9 cellular contexts compared by ENCODE assay signal in the genomic region with DNA sequence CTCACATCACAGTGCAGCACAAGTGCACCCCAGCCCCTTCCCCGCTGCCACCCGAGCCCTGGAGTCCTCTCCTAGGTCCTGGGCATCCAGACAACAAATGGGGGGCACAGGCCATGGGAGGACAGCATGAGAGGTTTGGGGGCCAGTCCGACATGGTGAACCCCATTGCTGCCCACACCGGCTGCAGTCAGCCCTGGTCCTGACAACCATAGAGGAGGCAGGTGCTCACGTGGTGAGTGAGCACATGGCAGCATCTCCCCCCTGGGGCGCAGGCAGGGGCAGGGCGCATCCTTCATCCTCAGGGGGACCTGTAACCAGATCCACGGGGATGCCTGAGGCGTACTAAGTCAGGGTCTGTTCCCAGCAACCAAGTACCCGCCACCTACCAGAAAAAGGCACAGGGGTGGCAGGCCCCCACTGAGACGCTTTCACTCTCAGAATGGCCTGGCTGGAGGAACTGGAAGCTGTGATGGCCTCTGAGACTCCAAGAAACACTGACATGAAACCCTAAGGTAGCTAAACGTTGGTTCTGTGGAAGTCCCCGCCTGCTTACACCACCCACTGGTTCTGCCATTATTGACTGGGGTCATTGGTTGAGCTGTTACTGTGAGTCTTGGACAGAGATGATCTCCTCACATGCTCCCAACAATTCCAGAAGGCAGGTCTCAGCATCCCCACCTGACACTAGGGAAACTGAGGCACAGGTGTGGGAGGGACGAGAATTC. TPM values are rescaled to one million over a fixed set of nuclear protein-coding genes. Genes with fewer than 3 reads are reported as not detected.
DNase-seq lines count a peak whose midpoint lies in the region; ATAC-seq and TF ChIP-seq lines count a peak whose summit lies in the region.
"Had no signal": no experiment of that assay in that cellular context is flagged by ENCODE, and none has a peak within 500 bp of the region (broad histone marks: within the 10 kb centered on the region; RNA-seq: fewer than 3 reads in every experiment).

No MANE protein-coding gene starts in this region.

- no peak overlapping the region for H2AFZ ChIP-seq in fibroblast of lung (ENCODE audit: low read length)

- peak; percentile 34 for DNase-seq in activated T-cell treated with anti-CD3 and anti-CD28 coated beads for 48 hours (ENCODE audit: low read depth)
- DNase-seq in activated T-cell treated with anti-CD3 and anti-CD28 coated beads, Interleukin-2, amount 50 U/mL, for 1 hour = no peak
- DNase-seq in activated CD4-positive, alpha-beta T cell treated with anti-CD3 and anti-CD28 coated beads, Interleukin-2, amount 10 ng/mL, durations not matched to agents 7 days and 5 days = peak; percentile 18
- DNase-seq in fibroblast of lung (ENCODE audit: low read depth in 2 of 2) = no peak
- no peak for DNase-seq in thoracic aorta (ENCODE audit: low spot score)
- DNase-seq in NCI-H69 (lab: John Stamatoyannopoulos, UW) = no peak
- no peak for DNase-seq in amniotic stem cell (lab: John Stamatoyannopoulos, UW)
- no peak for DNase-seq in NCI-H2107 (lab: John Stamatoyannopoulos, UW)
- DNase-seq: hippocampal formation had no signal

- H3K4me3 Mint-ChIP-seq in activated CD4-positive, alpha-beta T cell treated with anti-CD3 and anti-CD28 coated beads, Interleukin-2, amount 10 ng/mL, durations not matched to agents 7 days and 5 days = peak overlapping the region; percentile 59

- H3K27ac ChIP-seq in fibroblast of lung (ENCODE audit: insufficient read depth, low read length) = peak overlapping the region; percentile 85
- H3K27ac ChIP-seq in thoracic aorta = peak overlapping the region in 1 of 2 donors; percentile 56

- peak overlapping the region; percentile 97 for H3K27ac Mint-ChIP-seq in activated CD4-positive, alpha-beta T cell treated with anti-CD3 and anti-CD28 coated beads, Interleukin-2, amount 10 ng/mL, durations not matched to agents 7 days and 5 days

- H3K27me3 Mint-ChIP-seq in activated CD4-positive, alpha-beta T cell treated with anti-CD3 and anti-CD28 coated beads, Interleukin-2, amount 10 ng/mL, durations not matched to agents 7 days and 5 days = peaks cover 14% of the 10 kb centered on the region

- no peaks in the 10 kb centered on the region for H3K36me3 Mint-ChIP-seq in activated CD4-positive, alpha-beta T cell treated with anti-CD3 and anti-CD28 coated beads, Interleukin-2, amount 10 ng/mL, durations not matched to agents 7 days and 5 days (ENCODE audit: low read depth)

- CTCF ChIA-PET in activated CD4-positive, alpha-beta T cell treated with anti-CD3 and anti-CD28 coated beads, Interleukin-2, amount 10 ng/mL, durations not matched to agents 7 days and 5 days (lab: Charles Lee) = interaction anchor here (1.3 to 3.4 kb wide), 9 partner anchors 9 to 192 kb away, joined by 5 to 25 read pairs (median 7); a partner anchor contains a TSS

- ATAC-seq in thoracic aorta (ENCODE audit: insufficient number of reproducible peaks, low FRiP score, low read depth) = no peak

- H3K9me3 Mint-ChIP-seq in activated CD4-positive, alpha-beta T cell treated with anti-CD3 and anti-CD28 coated beads, Interleukin-2, amount 10 ng/mL, durations not matched to agents 7 days and 5 days = no peaks in the 10 kb centered on the region

- H3K9me3 ChIP-seq in fibroblast of lung (ENCODE audit: control insufficient read depth, insufficient read depth, low read depth, low read length) (no peaks in the 10 kb centered on the region), thoracic aorta (no peaks in the 10 kb centered on the region)

- H3K79me2 ChIP-seq in fibroblast of lung (ENCODE audit: control insufficient read depth, insufficient read depth, low read length) = peaks cover 15% of the 10 kb centered on the region

- H3K36me3 ChIP-seq in fibroblast of lung (ENCODE audit: control insufficient read depth, insufficient read depth, low read length) (no peaks in the 10 kb centered on the region), thoracic aorta (no peaks in the 10 kb centered on the region)

- peaks cover 75% of the 10 kb centered on the region for H3K4me1 Mint-ChIP-seq in activated CD4-positive, alpha-beta T cell treated with anti-CD3 and anti-CD28 coated beads, Interleukin-2, amount 10 ng/mL, durations not matched to agents 7 days and 5 days

- TF ChIP-seq CTCF in fibroblast of lung (conservative IDR thresholded peaks at IDR 0.05 in 1 of 2, IDR thresholded peaks at IDR 0.05 in 1 of 2; ENCODE audit: low read depth in 1 of 2, low read length in 2 of 2) (no peak), thoracic aorta (IDR thresholded peaks at IDR 0.05) (no peak)

- no peak overlapping the region for H3K9ac ChIP-seq in fibroblast of lung (ENCODE audit: insufficient read depth, low read length)

- no peaks in the 10 kb centered on the region for H4K20me1 ChIP-seq in fibroblast of lung (ENCODE audit: control insufficient read depth, extremely low read depth, insufficient read depth, low read length)

- H3K4me1 ChIP-seq in fibroblast of lung (ENCODE audit: control insufficient read depth, extremely low read depth, insufficient read depth, low read length) (peaks cover 11% of the 10 kb centered on the region), thoracic aorta (ENCODE audit: control insufficient read depth in 1 of 2, low read depth in 2 of 2) (peaks cover 17 to 33% of the 10 kb centered on the region in 2 donors)

- POLR2A ChIA-PET in activated CD4-positive, alpha-beta T cell treated with anti-CD3 and anti-CD28 coated beads, Interleukin-2, amount 10 ng/mL, durations not matched to agents 7 days and 5 days (lab: Charles Lee) = interaction anchor here (0.6 to 1.7 kb wide), 4 partner anchors 59 to 240 kb away, joined by 3 to 6 read pairs (median 4); a partner anchor contains a TSS

- H3K4me2 ChIP-seq in fibroblast of lung (ENCODE audit: extremely low read depth, insufficient read depth, low read length) = peak overlapping the region; percentile 80

- H3K27me3 ChIP-seq in fibroblast of lung (ENCODE audit: control insufficient read depth, insufficient read depth, low read length) (no peaks in the 10 kb centered on the region), thoracic aorta (replicated peaks; ENCODE audit: insufficient read depth) (no peaks in the 10 kb centered on the region)

- H3K4me3 ChIP-seq in fibroblast of lung (replicated peaks in 1 of 4; ENCODE audit: control extremely low read depth in 1 of 4, insufficient read depth in 1 of 4, low read depth in 3 of 4, low read length in 4 of 4) = no peak overlapping the region
- H3K4me3 ChIP-seq in thoracic aorta = peak overlapping the region; percentile 68

RNA-seq across cellular contexts. Expression of a gene that starts 6.5 kb away (rescaled TPM):
- 10 to 100 TPM; 14.8 to 17.2 TPM for total RNA-seq in activated CD4-positive, alpha-beta T cell treated with anti-CD3 and anti-CD28 coated beads, Interleukin-2, amount 10 ng/mL, durations not matched to agents 7 days and 5 days
- total RNA-seq in fibroblast of lung = 8.2 and 11.6 TPM in 2 replicates
- polyA plus RNA-seq in fibroblast of lung = 2.4 and 5.0 TPM in 2 replicates
- polyA plus RNA-seq in fibroblast of lung (2012) = 2.6 and 7.2 TPM in 2 replicates
- 2.7 and 6.6 TPM in 2 replicates for polyA minus RNA-seq in fibroblast of lung (ENCODE audit: low replicate concordance)
- 10 to 100 TPM; 11.5 to 20.2 TPM for total RNA-seq in thoracic aorta

RNA-seq across cellular contexts. Expression of a gene that starts 6.8 kb away (rescaled TPM):
- total RNA-seq in activated CD4-positive, alpha-beta T cell treated with anti-CD3 and anti-CD28 coated beads, Interleukin-2, amount 10 ng/mL, durations not matched to agents 7 days and 5 days = not detected
- total RNA-seq in fibroblast of lung = under 0.01 TPM in 1 of 2 replicates, not detected in the other
- polyA plus RNA-seq in fibroblast of lung = not detected in 2 replicates
- polyA plus RNA-seq in fibroblast of lung (2012) = not detected in 2 replicates
- 0.15 TPM in 1 of 2 replicates, not detected in the other for polyA minus RNA-seq in fibroblast of lung (ENCODE audit: low replicate concordance)
- not detected for total RNA-seq in thoracic aorta

RNA-seq across cellular contexts. Expression of a gene that starts 57.0 kb away (rescaled TPM):
- 100 to 1,000 TPM in 1 of 2 experiments, 10 to 100 TPM in 1; 96.2 to 102 TPM for total RNA-seq in activated CD4-positive, alpha-beta T cell treated with anti-CD3 and anti-CD28 coated beads, Interleukin-2, amount 10 ng/mL, durations not matched to agents 7 days and 5 days
- total RNA-seq in fibroblast of lung (32.4 and 45.6 TPM in 2 replicates), thoracic aorta (10 to 100 TPM; 29.8 to 83.1 TPM)
- polyA plus RNA-seq in fibroblast of lung = 72.4 and 89.4 TPM in 2 replicates
- polyA plus RNA-seq in fibroblast of lung (2012) = 40.4 and 41.9 TPM in 2 replicates
- polyA minus RNA-seq in fibroblast of lung (ENCODE audit: low replicate concordance) = 62.6 and 100 TPM in 2 replicates

Comparison
In these comparisons a context has a peak if more than half of its experiments do, and no peak if none do; other contexts are left out.
1. DNase-seq: peak in activated T-cell treated with anti-CD3 and anti-CD28 coated beads for 48 hours (single experiment) and activated CD4-positive, alpha-beta T cell treated with anti-CD3 and anti-CD28 coated beads, Interleukin-2, amount 10 ng/mL, durations not matched to agents 7 days and 5 days (single experiment); none in activated T-cell treated with anti-CD3 and anti-CD28 coated beads, Interleukin-2, amount 50 U/mL, for 1 hour (single experiment), fibroblast of lung (0 of 2), thoracic aorta (single experiment), NCI-H69 (single experiment), amniotic stem cell (single experiment) and NCI-H2107 (single experiment).